Comparison of ENCODE assay signal across 19 cellular contexts in the genomic region with DNA sequence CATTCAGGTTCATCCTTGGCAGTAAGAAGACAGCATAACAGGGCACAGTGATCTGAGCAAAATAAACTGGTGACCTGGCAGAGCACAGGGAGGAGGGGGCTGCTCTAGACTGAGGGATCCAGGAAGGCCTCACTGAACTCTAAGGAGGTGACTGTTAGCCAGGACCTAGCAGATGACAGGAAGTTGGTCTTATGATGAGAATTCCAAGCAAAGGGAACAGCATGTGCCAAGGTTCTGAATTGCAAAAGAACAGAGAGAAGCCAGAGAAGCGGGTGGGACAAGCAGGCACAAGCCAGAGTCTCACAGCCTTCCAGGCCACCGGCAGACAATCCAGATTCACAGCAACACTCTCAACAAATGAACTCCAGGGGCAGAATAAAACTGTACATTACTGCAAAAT.
DNase-seq lines count a peak whose midpoint lies in the region; ATAC-seq and TF ChIP-seq lines count a peak whose summit lies in the region.
"Had no signal": no experiment of that assay in that cellular context is flagged by ENCODE, and none has a peak within 500 bp of the region (broad histone marks: within the 10 kb centered on the region; RNA-seq: fewer than 3 reads in every experiment).

No MANE protein-coding gene starts in this region.

- no peaks in the 10 kb centered on the region for H3K27me3 Mint-ChIP-seq in stimulated activated memory B cell treated with anti-CD40 and anti-IgM and Interleukin-4, amounts not matched to agents 10 μg/mL and 1 μg/mL and 100 μg/mL, for 72 hours
- H3K27me3 Mint-ChIP-seq: activated naive CD8-positive, alpha-beta T cell treated with anti-CD3 and anti-CD28 coated beads, Interleukin-2, amount 10 ng/mL, durations not matched to agents 7 days and 5 days had no signal

- no peak overlapping the region for H3K27ac Mint-ChIP-seq in stimulated activated memory B cell treated with anti-CD40 and anti-IgM and Interleukin-4, amounts not matched to agents 10 μg/mL and 1 μg/mL and 100 μg/mL, for 72 hours
- H3K27ac Mint-ChIP-seq: activated naive CD8-positive, alpha-beta T cell treated with anti-CD3 and anti-CD28 coated beads, Interleukin-2, amount 10 ng/mL, durations not matched to agents 7 days and 5 days; T-cell had no signal

- H3K9me3 ChIP-seq in left lung, result no peaks in the 10 kb centered on the region
- H3K9me3 ChIP-seq in subcutaneous abdominal adipose tissue (ENCODE audit: control insufficient read depth in 5 of 5, low read length in 5 of 5), result no peaks in the 10 kb centered on the region
- H3K9me3 ChIP-seq: vagina had no signal

- no peaks in the 10 kb centered on the region for H3K36me3 ChIP-seq in left lung
- no peaks in the 10 kb centered on the region for H3K36me3 ChIP-seq in subcutaneous abdominal adipose tissue (ENCODE audit: control insufficient read depth in 5 of 5, insufficient read depth in 5 of 5, low read length in 5 of 5)
- H3K36me3 ChIP-seq: vagina had no signal

- no peak overlapping the region for H3K4me3 ChIP-seq in left lung
- no peak overlapping the region for H3K4me3 ChIP-seq in subcutaneous abdominal adipose tissue (ENCODE audit: low read depth in 1 of 5, low read length in 5 of 5)
- H3K4me3 ChIP-seq: GM12878, vagina had no signal

- ATAC-seq in esophagus mucosa (peak; percentile 8), left lung (peak; percentile 34)
- no peak for ATAC-seq in stimulated activated memory B cell treated with anti-CD40 and anti-IgM and Interleukin-4, amounts not matched to agents 10 μg/mL and 1 μg/mL and 100 μg/mL, for 72 hours
- ATAC-seq: GM12878, T-cell had no signal

- peak overlapping the region in 1 of 2 donors; percentile 33 for H3K27ac ChIP-seq in left lung
- H3K27ac ChIP-seq in subcutaneous abdominal adipose tissue (ENCODE audit: low read depth, low read length), result peak overlapping the region; percentile 54
- H3K27ac ChIP-seq: vagina had no signal

- peak overlapping the region in 3 of 5 donors; percentile 3 to 49 (median 16) for H3K9ac ChIP-seq in subcutaneous abdominal adipose tissue (ENCODE audit: low read length in 5 of 5)

- no peak for TF ChIP-seq CTCF in left lung (IDR thresholded peaks at IDR 0.05)

- H3K4me1 ChIP-seq in left lung, result peaks cover 0 to 8% of the 10 kb centered on the region in 2 donors
- H3K4me1 ChIP-seq in subcutaneous abdominal adipose tissue (ENCODE audit: control insufficient read depth in 5 of 5, insufficient read depth in 5 of 5, low read length in 5 of 5), result peaks cover 4 to 21% (median 16%) of the 10 kb centered on the region in 5 donors

- H3K4me3 Mint-ChIP-seq in stimulated activated memory B cell treated with anti-CD40 and anti-IgM and Interleukin-4, amounts not matched to agents 10 μg/mL and 1 μg/mL and 100 μg/mL, for 72 hours, result no peak overlapping the region
- H3K4me3 Mint-ChIP-seq: activated naive CD8-positive, alpha-beta T cell treated with anti-CD3 and anti-CD28 coated beads, Interleukin-2, amount 10 ng/mL, durations not matched to agents 7 days and 5 days; T-cell had no signal

- intact Hi-C loops in left lung (cut with DNase I), result no loop called here

- no peaks in the 10 kb centered on the region for H3K36me3 Mint-ChIP-seq in stimulated activated memory B cell treated with anti-CD40 and anti-IgM and Interleukin-4, amounts not matched to agents 10 μg/mL and 1 μg/mL and 100 μg/mL, for 72 hours
- H3K36me3 Mint-ChIP-seq: activated naive CD8-positive, alpha-beta T cell treated with anti-CD3 and anti-CD28 coated beads, Interleukin-2, amount 10 ng/mL, durations not matched to agents 7 days and 5 days; T-cell had no signal

- DNase-seq in HCEC 1CT, result peak; percentile 23
- DNase-seq in left lung, result no peak
- DNase-seq in activated CD4-positive, CD25-positive, alpha-beta regulatory T cell treated with anti-CD3 and anti-CD28 coated beads, Interleukin-2, amount 50 U/mL, for 72 hours, result no peak
- DNase-seq in DMS153 treated with DMSO at 0.1 percent for 48 hours (lab: John Stamatoyannopoulos, UW; ENCODE audit: unreplicated experiment), result no peak
- DNase-seq in kidney tubule cell (ENCODE audit: low spot score), result no peak
- DNase-seq: activated CD4-positive, CD25-positive, alpha-beta regulatory T cell; activated naive CD8-positive, alpha-beta T cell treated with anti-CD3 and anti-CD28 coated beads, Interleukin-2, amount 10 ng/mL, durations not matched to agents 7 days and 5 days; cortex of kidney; DMS79 treated with DMSO at 0.1 percent for 48 hours; islet precursor cell; NCI-H1105 treated with DMSO at 0.1 percent for 48 hours; NCI-H446; stimulated activated CD4-positive, alpha-beta T cell treated with anti-CD3 and anti-CD28 coated beads, Interleukin-15, amount 100 ng/mL, for 24 hours; T-cell had no signal

- H3K27me3 ChIP-seq in left lung (no peaks in the 10 kb centered on the region), subcutaneous abdominal adipose tissue (ENCODE audit: control insufficient read depth in 5 of 5, insufficient read depth in 4 of 5, low read length in 5 of 5) (no peaks in the 10 kb centered on the region)
- H3K27me3 ChIP-seq: vagina had no signal

- H3K4me1 Mint-ChIP-seq in stimulated activated memory B cell treated with anti-CD40 and anti-IgM and Interleukin-4, amounts not matched to agents 10 μg/mL and 1 μg/mL and 100 μg/mL, for 72 hours, result no peaks in the 10 kb centered on the region
- H3K4me1 Mint-ChIP-seq: activated naive CD8-positive, alpha-beta T cell treated with anti-CD3 and anti-CD28 coated beads, Interleukin-2, amount 10 ng/mL, durations not matched to agents 7 days and 5 days; T-cell had no signal

- H3K9me3 Mint-ChIP-seq in stimulated activated memory B cell treated with anti-CD40 and anti-IgM and Interleukin-4, amounts not matched to agents 10 μg/mL and 1 μg/mL and 100 μg/mL, for 72 hours, result peaks cover 5% of the 10 kb centered on the region
